Comparison of ENCODE assay signal across 9 cellular contexts in the genomic region with DNA sequence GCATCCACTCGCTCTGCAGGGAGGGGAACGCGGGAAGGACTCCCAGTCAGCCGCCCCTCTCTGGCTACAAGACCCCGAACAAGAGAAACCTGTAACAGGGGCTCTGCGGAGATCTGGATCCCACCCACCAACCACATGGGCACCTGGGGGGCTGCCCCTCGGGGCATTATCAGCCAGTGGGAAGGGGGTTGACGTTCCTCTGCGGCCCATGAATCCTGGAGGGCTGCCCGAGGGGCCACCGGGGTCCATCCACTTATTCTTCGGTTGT. TPM values are rescaled to one million over a fixed set of nuclear protein-coding genes. Genes with fewer than 3 reads are reported as not detected.
DNase-seq lines count a peak whose midpoint lies in the region; ATAC-seq, FAIRE-seq and TF ChIP-seq lines count a peak whose summit lies in the region.
"Had no signal": no experiment of that assay in that cellular context is flagged by ENCODE, and none has a peak within 500 bp of the region (broad histone marks: within the 10 kb centered on the region; RNA-seq: fewer than 3 reads in every experiment).

No MANE protein-coding gene starts in this region.

- BruUV-seq in mammary epithelial cell (replicated peaks; lab: Mats Ljungman, UMichigan): no TSS peak

- peak overlapping the region; percentile 99 for H3K4me2 ChIP-seq in mammary epithelial cell (ENCODE audit: insufficient read depth, low read depth, low read length)

- H2AFZ ChIP-seq in mammary epithelial cell (ENCODE audit: low read depth, low read length): peak overlapping the region; percentile 84

- peak overlapping the region in 9 of 10 donors; percentile 67 to 99 (median 89) for H3K4me3 ChIP-seq in heart right ventricle
- H3K4me3 ChIP-seq in mammary epithelial cell (replicated peaks in 1 of 3; ENCODE audit: insufficient read depth in 1 of 3, low read depth in 2 of 3, low read length in 3 of 3): peak overlapping the region; percentile 60 to 97 (median 86)
- peak overlapping the region; percentile 78 to 93 for H3K4me3 ChIP-seq in uterus

- no peaks in the 10 kb centered on the region for H3K27me3 Mint-ChIP-seq in mesothelial cell of epicardium (ENCODE audit: low read depth)

- H3K36me3 ChIP-seq in heart right ventricle: peaks cover 0 to 15% (median 0%) of the 10 kb centered on the region in 9 donors
- no peaks in the 10 kb centered on the region for H3K36me3 ChIP-seq in mammary epithelial cell (ENCODE audit: insufficient read depth, low read length)
- no peaks in the 10 kb centered on the region for H3K36me3 ChIP-seq in uterus

- in situ Hi-C loops in mammary epithelial cell (cut with MboI; ENCODE audit: low sequenced_read_pairs in 2 of 2): no loop called here

- H3K9me3 Mint-ChIP-seq in mesothelial cell of epicardium: no peaks in the 10 kb centered on the region

- H3K27ac Mint-ChIP-seq in mesothelial cell of epicardium: peak overlapping the region; percentile 90

- H3K27me3 ChIP-seq in heart right ventricle (peaks cover 0 to 52% (median 0%) of the 10 kb centered on the region in 7 donors), mammary epithelial cell (ENCODE audit: insufficient read depth, low read length) (no peaks in the 10 kb centered on the region), uterus (no peaks in the 10 kb centered on the region)

- DNase-seq in heart right ventricle: no peak
- no peak for DNase-seq in Right ventricle myocardium superior
- no peak for DNase-seq in mammary epithelial cell
- no peak for DNase-seq in mesothelial cell of epicardium (ENCODE audit: low spot score in 2 of 2, unreplicated experiment in 2 of 2)
- no peak for DNase-seq in uterus
- DNase-seq in urothelium cell line (ENCODE audit: low spot score): no peak
- DNase-seq in posterior cingulate gyrus: no peak
- DNase-seq: KG1 had no signal

- intact Hi-C loops in heart right ventricle (cut with DNase I) (loop anchor here in 3 of 10 donors (5.0 to 10.0 kb wide), 2 partner anchors 47 to 105 kb away; partner anchors contain the start of genes PIP4K2B (in 2 of the 3) and RPL23 (in 1 of the 3)), Right ventricle myocardium superior (cut with DNase I) (loop anchor here (5.0 kb wide), 1 partner anchor 47 kb away; the partner anchor contains the start of gene PIP4K2B), mammary epithelial cell (cut with micrococcal nuclease) (loop anchor here (5.0 kb wide), 1 partner anchor 47 kb away; the partner anchor contains the start of gene PIP4K2B), uterus (cut with DNase I; ENCODE audit: low total_unique reads) (no loop called here), posterior cingulate gyrus (cut with DNase I) (loop anchor here (5.0 kb wide), 1 partner anchor 47 kb away; the partner anchor contains the start of gene PIP4K2B)

- peaks cover 61% of the 10 kb centered on the region for H3K79me2 ChIP-seq in mammary epithelial cell (ENCODE audit: insufficient read depth, low read length)

- no peak overlapping the region for H3K9ac ChIP-seq in mammary epithelial cell (ENCODE audit: insufficient read depth, low read length)

- peaks cover 48% of the 10 kb centered on the region for H3K4me1 Mint-ChIP-seq in mesothelial cell of epicardium

- H3K27ac ChIP-seq in heart right ventricle: peak overlapping the region; percentile 59 to 99 (median 96)
- no peak overlapping the region for H3K27ac ChIP-seq in mammary epithelial cell (ENCODE audit: insufficient read depth, low read depth, low read length)
- H3K27ac ChIP-seq in uterus: peak overlapping the region; percentile 82 to 89

- H4K20me1 ChIP-seq in mammary epithelial cell (ENCODE audit: insufficient read depth, low read length): no peaks in the 10 kb centered on the region

- no peaks in the 10 kb centered on the region for H3K9me3 ChIP-seq in heart right ventricle
- no peaks in the 10 kb centered on the region for H3K9me3 ChIP-seq in mammary epithelial cell (replicated peaks; ENCODE audit: insufficient read depth, low read length)
- no peaks in the 10 kb centered on the region for H3K9me3 ChIP-seq in uterus

- CTCF ChIA-PET in mammary epithelial cell (lab: Charles Lee; ENCODE audit: low non-redundant PET): no interaction called here

- ATAC-seq in heart right ventricle (no peak), Right ventricle myocardium superior (ENCODE audit: poor library complexity) (no peak), HG03175 (IDR thresholded peaks at IDR 0.05; ENCODE audit: unreplicated experiment) (no peak)

- peaks cover 9 to 77% (median 65%) of the 10 kb centered on the region in 9 donors for H3K4me1 ChIP-seq in heart right ventricle
- H3K4me1 ChIP-seq in mammary epithelial cell (ENCODE audit: insufficient read depth, low read length): peaks cover 42% of the 10 kb centered on the region
- H3K4me1 ChIP-seq in uterus: peaks cover 0 to 23% of the 10 kb centered on the region in 2 donors

- TF ChIP-seq POLR2A in uterus (IDR thresholded peaks at IDR 0.05): no peak

- no peaks in the 10 kb centered on the region for H3K36me3 Mint-ChIP-seq in mesothelial cell of epicardium

- dilution Hi-C loops in mammary epithelial cell (cut with HindIII; ENCODE audit: low sequenced_read_pairs): loop anchor here (5.0 kb wide), 2 partner anchors 47 to 72 kb away; partner anchors contain the start of gene PIP4K2B

- WGBS in heart right ventricle, 2 donors: 4 to 7% methylated on average over 12 of the region's 12 CpGs
- WGBS in mammary epithelial cell (ENCODE audit: low coverage, missing lambda C conversion rate): 7% methylated on average over 8 of the region's 12 CpGs

- peak overlapping the region; percentile 91 for H3K4me3 Mint-ChIP-seq in mesothelial cell of epicardium

- TF ChIP-seq CTCF in heart right ventricle (IDR thresholded peaks at IDR 0.05): peak in 2 of 9 donors; percentile 8 to 29
- no peak for TF ChIP-seq CTCF in mammary epithelial cell (conservative IDR thresholded peaks at IDR 0.05 in 1 of 2, IDR thresholded peaks at IDR 0.05 in 1 of 2; ENCODE audit: extremely low read depth in 1 of 2, insufficient read depth in 1 of 2, low read depth in 1 of 2, low read length in 2 of 2)
- no peak for TF ChIP-seq CTCF in mesothelial cell of epicardium (IDR thresholded peaks at IDR 0.05; ENCODE audit: unreplicated experiment)
- TF ChIP-seq CTCF in uterus (IDR thresholded peaks at IDR 0.05): no peak

- no peak for FAIRE-seq in urothelium cell line (lab: Jason Lieb, UNC)

RNA-seq across cellular contexts. Expression of gene PCGF2, which starts 1.8 kb away (rescaled TPM):
- total RNA-seq in heart right ventricle (10 to 100 TPM; 15.8 to 30.0 (median 22.8) TPM), Right ventricle myocardium superior (22.2 TPM), mammary epithelial cell (10 to 100 TPM in 1 of 2 donors, 1 to 10 TPM in 1; 3.0 to 36.4 TPM), mesothelial cell of epicardium (83.3 to 95.8 TPM (median 91.9 TPM) in 3 replicates), uterus (10 to 100 TPM in 2 of 4 donors, 1 to 10 TPM in 2; 5.5 to 81.8 (median 16.2) TPM)
- polyA plus RNA-seq in heart right ventricle (10 to 100 TPM; 23.8 to 51.6 TPM), mammary epithelial cell (6.4 TPM)
- polyA minus RNA-seq in mammary epithelial cell: 14.0 TPM

RNA-seq across cellular contexts. Expression of gene PSMB3, which starts 2.6 kb away (rescaled TPM):
- total RNA-seq in heart right ventricle: 100 to 1,000 TPM; 148 to 220 (median 162) TPM
- polyA plus RNA-seq in heart right ventricle: 100 to 1,000 TPM; 359 to 379 TPM
- total RNA-seq in Right ventricle myocardium superior: 154 TPM
- total RNA-seq in mammary epithelial cell: 100 to 1,000 TPM; 150 to 218 TPM
- polyA plus RNA-seq in mammary epithelial cell: 426 TPM
- polyA minus RNA-seq in mammary epithelial cell: 235 TPM
- 107 to 121 TPM (median 115 TPM) in 3 replicates for total RNA-seq in mesothelial cell of epicardium
- 100 to 1,000 TPM in 2 of 4 donors, 10 to 100 TPM in 2; 91.6 to 285 (median 101) TPM for total RNA-seq in uterus

RNA-seq across cellular contexts. Expression of gene CISD3, which starts 19.8 kb away (rescaled TPM):
- total RNA-seq in heart right ventricle (10 to 100 TPM; 58.1 to 84.1 (median 69.4) TPM), Right ventricle myocardium superior (82.5 TPM), mammary epithelial cell (10 to 100 TPM in 1 of 2 donors, 1 to 10 TPM in 1; 3.3 to 30.4 TPM), mesothelial cell of epicardium (4.6 to 5.6 TPM (median 5.1 TPM) in 3 replicates), uterus (10 to 100 TPM in 1 of 4 donors, 1 to 10 TPM in 2, under 1 TPM in 1; 0.26 to 22.0 (median 2.9) TPM)
- polyA plus RNA-seq in heart right ventricle (10 to 100 TPM; 50.5 to 83.6 TPM), mammary epithelial cell (16.2 TPM)
- polyA minus RNA-seq in mammary epithelial cell: 12.8 TPM

RNA-seq across cellular contexts. Expression of gene MLLT6, which starts 44.9 kb away (rescaled TPM):
- 100 to 1,000 TPM in 1 of 10 donors, 10 to 100 TPM in 9; 56.3 to 100 (median 67.5) TPM for total RNA-seq in heart right ventricle
- 100 to 1,000 TPM in 1 of 2 donors, 10 to 100 TPM in 1; 17.3 to 104 TPM for polyA plus RNA-seq in heart right ventricle
- total RNA-seq in Right ventricle myocardium superior: 71.9 TPM
- 10 to 100 TPM; 30.3 to 51.0 TPM for total RNA-seq in mammary epithelial cell
- polyA plus RNA-seq in mammary epithelial cell: 21.9 TPM
- polyA minus RNA-seq in mammary epithelial cell: 34.6 TPM
- 171 to 184 TPM (median 178 TPM) in 3 replicates for total RNA-seq in mesothelial cell of epicardium
- 100 to 1,000 TPM in 1 of 4 donors, 10 to 100 TPM in 3; 32.3 to 218 (median 60.3) TPM for total RNA-seq in uterus

RNA-seq across cellular contexts. Expression of gene PIP4K2B, which starts 49.4 kb away (rescaled TPM):
- total RNA-seq in heart right ventricle (10 to 100 TPM; 37.9 to 51.9 (median 47.5) TPM), Right ventricle myocardium superior (41.9 TPM), mammary epithelial cell (10 to 100 TPM; 34.6 to 55.7 TPM), mesothelial cell of epicardium (73.5 to 81.1 TPM (median 76.0 TPM) in 3 replicates), uterus (10 to 100 TPM; 23.2 to 89.5 (median 42.3) TPM)
- polyA plus RNA-seq in heart right ventricle (10 to 100 TPM; 15.3 to 20.3 TPM), mammary epithelial cell (26.7 TPM)
- polyA minus RNA-seq in mammary epithelial cell: 65.1 TPM
